ENCODE assay signal across 8 cellular contexts in the genomic region with DNA sequence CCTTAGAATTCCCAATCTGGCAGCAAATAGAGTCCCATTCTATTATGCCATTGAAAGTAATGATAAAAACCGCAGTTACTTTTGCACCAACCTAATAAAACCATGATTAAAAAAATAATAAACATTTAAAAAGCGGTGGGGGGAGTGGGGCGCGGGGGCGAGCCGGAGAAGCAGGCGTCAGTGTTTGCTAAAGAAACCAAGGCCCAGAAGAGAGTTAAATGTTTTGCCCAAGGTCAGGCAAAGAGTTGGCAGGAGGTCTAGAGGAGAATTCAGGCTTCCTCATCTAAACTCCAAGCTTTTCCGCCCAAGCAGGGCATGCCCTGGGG. TPM values are rescaled to one million over a fixed set of nuclear protein-coding genes. Genes with fewer than 3 reads are reported as not detected.
DNase-seq lines count a peak whose midpoint lies in the region; ATAC-seq and TF ChIP-seq lines count a peak whose summit lies in the region.

No MANE protein-coding gene starts in this region.

- H3K27ac ChIP-seq in SJCRH30: peak overlapping the region; percentile 85
- H3K27ac ChIP-seq in esophagus squamous epithelium: peak overlapping the region; percentile 91 to 98 (median 94)
- H3K27ac ChIP-seq in prostate gland: peak overlapping the region; percentile 80 to 92

- no peak for TF ChIP-seq POLR2A in esophagus squamous epithelium (IDR thresholded peaks at IDR 0.05)
- TF ChIP-seq POLR2A in prostate gland (IDR thresholded peaks at IDR 0.05): no peak

- no peak for TF ChIP-seq CTCF in esophagus squamous epithelium (IDR thresholded peaks at IDR 0.05)
- TF ChIP-seq CTCF in prostate gland (IDR thresholded peaks at IDR 0.05): no peak

- H3K36me3 ChIP-seq in SJCRH30 (no peaks in the 10 kb centered on the region), esophagus squamous epithelium (no peaks in the 10 kb centered on the region), prostate gland (no peaks in the 10 kb centered on the region)

- DNase-seq in SJCRH30 (no peak), esophagus squamous epithelium (lab: John Stamatoyannopoulos, UW) (no peak), prostate gland (ENCODE audit: low spot score) (no peak), NOMO-1 (lab: John Stamatoyannopoulos, UW; ENCODE audit: unreplicated experiment in 2 of 2) (no peak)

- WGBS in esophagus squamous epithelium, 2 donors: 18 to 23% methylated on average over 7 to 8 of the region's 8 CpGs
- WGBS in prostate gland: 42% methylated on average over 8 of the region's 8 CpGs

- H3K9me3 ChIP-seq in SJCRH30 (replicated peaks) (no peaks in the 10 kb centered on the region), esophagus squamous epithelium (no peaks in the 10 kb centered on the region), prostate gland (no peaks in the 10 kb centered on the region)

- H3K4me1 ChIP-seq in SJCRH30 (peaks cover 5% of the 10 kb centered on the region; the same call in 1 of the 2 replicates), esophagus squamous epithelium (peaks cover 7 to 15% (median 8%) of the 10 kb centered on the region in 3 donors), prostate gland (replicated peaks) (no peaks in the 10 kb centered on the region)

- ATAC-seq in HG02885 (IDR thresholded peaks at IDR 0.05; ENCODE audit: poor library complexity, unreplicated experiment): no peak
- ATAC-seq in GM18520 (IDR thresholded peaks at IDR 0.05; ENCODE audit: unreplicated experiment): no peak
- no peak for ATAC-seq in HG03442 (IDR thresholded peaks at IDR 0.05; ENCODE audit: unreplicated experiment)

- no peaks in the 10 kb centered on the region for H3K27me3 ChIP-seq in SJCRH30
- peaks cover 0 to 13% (median 0%) of the 10 kb centered on the region in 4 donors for H3K27me3 ChIP-seq in esophagus squamous epithelium
- H3K27me3 ChIP-seq in prostate gland (replicated peaks; ENCODE audit: insufficient read depth): no peaks in the 10 kb centered on the region

- H3K4me3 ChIP-seq in GM08714 (ENCODE audit: low read length) (peak overlapping the region; percentile 52; the same call in 1 of the 2 replicates), SJCRH30 (peak overlapping the region; percentile 84), esophagus squamous epithelium (peak overlapping the region; percentile 47 to 89 (median 68)), prostate gland (peak overlapping the region; percentile 46 to 78)

- intact Hi-C loops in esophagus squamous epithelium (cut with DNase I) (no loop called here), prostate gland (cut with DNase I) (loop anchor here (5.0 kb wide), 1 partner anchor 90 kb away; the partner anchor contains the start of gene ELOB)

RNA-seq across cellular contexts. Expression of gene PRSS22, which starts 9.7 kb away (rescaled TPM):
- not detected in 2 replicates for total RNA-seq in SJCRH30 (2014; rRNA removed; shearing (Covaris generic))
- total RNA-seq in esophagus squamous epithelium: 100 to 1,000 TPM in 2 of 4 donors, 10 to 100 TPM in 2; 36.6 to 149 (median 113) TPM
- total RNA-seq in prostate gland: 10 to 100 TPM; 18.6 to 30.9 TPM

RNA-seq across cellular contexts. Expression of gene FLYWCH2, which starts 15.4 kb away (rescaled TPM):
- 35.4 and 40.6 TPM in 2 replicates for total RNA-seq in SJCRH30 (2014; rRNA removed; shearing (Covaris generic))
- total RNA-seq in esophagus squamous epithelium: 10 to 100 TPM; 18.9 to 47.9 (median 39.5) TPM
- total RNA-seq in prostate gland: 100 to 1,000 TPM in 1 of 2 donors, 10 to 100 TPM in 1; 78.8 to 150 TPM

RNA-seq across cellular contexts. Expression of gene ZG16B, which starts 37.5 kb away (rescaled TPM):
- not detected in 2 replicates for total RNA-seq in SJCRH30 (2014; rRNA removed; shearing (Covaris generic))
- total RNA-seq in esophagus squamous epithelium: 10 to 100 TPM in 1 of 4 donors, under 1 TPM in 2, not detected in 1; 0.34 to 38.5 (median 0.44) TPM
- total RNA-seq in prostate gland: 100 to 1,000 TPM in 1 of 2 donors, 10 to 100 TPM in 1; 37.1 to 268 TPM

RNA-seq across cellular contexts. Expression of gene FLYWCH1, which starts 44.1 kb away (rescaled TPM):
- total RNA-seq in SJCRH30 (2014; rRNA removed; shearing (Covaris generic)): 9.1 and 9.7 TPM in 2 replicates
- total RNA-seq in esophagus squamous epithelium (10 to 100 TPM; 25.4 to 52.1 (median 27.1) TPM), prostate gland (10 to 100 TPM; 53.0 to 55.6 TPM)

RNA-seq across cellular contexts. Expression of gene PRSS21, which starts 50.6 kb away (rescaled TPM):
- total RNA-seq in SJCRH30 (2014; rRNA removed; shearing (Covaris generic)): not detected in 2 replicates
- total RNA-seq in esophagus squamous epithelium: 1 to 10 TPM in 1 of 4 donors, not detected in 3; 1.5 TPM
- 10 to 100 TPM; 33.5 to 50.6 TPM for total RNA-seq in prostate gland

Comparison
In these comparisons a context has a peak if more than half of its experiments do, and no peak if none do; other contexts are left out.
1. RNA of gene PRSS22, which starts 9.7 kb away (total RNA-seq): 36.6 to 149 TPM in esophagus squamous epithelium and 18.6 to 30.9 TPM in prostate gland; not detected in SJCRH30; every median in the first group is over 10 times any median in the second.
2. Peak in every context shown above with its lines, with median percentiles within 50 percentile points of each other: H3K4me3 ChIP-seq and H3K27ac ChIP-seq.